In genomic region chr1:100895540-100896480, GRCh38 we compare ENCODE assay signal across 8 cellular contexts. TPM values are rescaled to one million over a fixed set of nuclear protein-coding genes. Genes with fewer than 3 reads are reported as not detected.
A peak's percentile ranks its signal among the peaks of the same experiment; 100 is the strongest.
DNase-seq lines count a peak whose midpoint lies in the region; ATAC-seq and TF ChIP-seq lines count a peak whose summit lies in the region.

TSS of gene SLC30A7 (plus strand) at chr1:100896090. CDS start at chr1:100896263, 173 bp downstream.

- H3K4me3 Mint-ChIP-seq in CD14-positive monocyte = peak within 1 kb of the TSS; percentile 92 to 99
- peak within 1 kb of the TSS; percentile 87 for H3K4me3 Mint-ChIP-seq in dendritic cell treated with granulocyte-macrophage colony-stimulating factor and Interleukin-4, amounts not matched to agents 40 ng/mL and 50 ng/mL, for 4 days

- peaks cover 25% of the 10 kb centered on the region for H3K4me1 Mint-ChIP-seq in CD14-positive monocyte
- H3K4me1 Mint-ChIP-seq in dendritic cell treated with granulocyte-macrophage colony-stimulating factor and Interleukin-4, amounts not matched to agents 40 ng/mL and 50 ng/mL, for 4 days (ENCODE audit: low read depth) = peaks cover 12% of the 10 kb centered on the region

- peaks cover 0 to 17% of the 10 kb centered on the region in 2 donors for H3K36me3 ChIP-seq in left lung

- peaks cover 0 to 9% (median 0%) of the 10 kb centered on the region in 7 donors for H3K9me3 Mint-ChIP-seq in CD14-positive monocyte
- peaks cover 3% of the 10 kb centered on the region for H3K9me3 Mint-ChIP-seq in dendritic cell treated with granulocyte-macrophage colony-stimulating factor and Interleukin-4, amounts not matched to agents 40 ng/mL and 50 ng/mL, for 4 days

- peaks cover 8 to 38% of the 10 kb centered on the region in 2 donors for H3K4me1 ChIP-seq in left lung

- ATAC-seq in GM19372 (IDR thresholded peaks at IDR 0.05; ENCODE audit: low read depth, unreplicated experiment) (peak; percentile 72), HG03521 (IDR thresholded peaks at IDR 0.05; ENCODE audit: unreplicated experiment) (peak; percentile 77), left lung (peak; percentile 96)

- H3K27ac ChIP-seq in left lung = peak within 1 kb of the TSS; percentile 93 to 96

- TF ChIP-seq CTCF in CD14-positive monocyte (IDR thresholded peaks at IDR 0.05) = no peak
- no peak for TF ChIP-seq CTCF in left lung (IDR thresholded peaks at IDR 0.05)

- H3K27me3 ChIP-seq in left lung = no peaks in the 10 kb centered on the region

- H3K9me3 ChIP-seq in left lung = no peaks in the 10 kb centered on the region

- peaks cover 21 to 23% of the 10 kb centered on the region in 2 donors for H3K36me3 Mint-ChIP-seq in CD14-positive monocyte
- H3K36me3 Mint-ChIP-seq in dendritic cell treated with granulocyte-macrophage colony-stimulating factor and Interleukin-4, amounts not matched to agents 40 ng/mL and 50 ng/mL, for 4 days (ENCODE audit: low read depth) = peaks cover 38% of the 10 kb centered on the region

- H3K4me3 ChIP-seq in left lung = peak within 1 kb of the TSS; percentile 69 to 79

- intact Hi-C loops in CD14-positive monocyte (cut with micrococcal nuclease) = loop anchor here in 1 of 2 donors (10.0 kb wide), 1 partner anchor 861 kb away; a partner anchor contains a TSS
- intact Hi-C loops in dendritic cell treated with granulocyte-macrophage colony-stimulating factor and Interleukin-4, amounts not matched to agents 40 ng/mL and 50 ng/mL, for 4 days (cut with micrococcal nuclease) = loop anchor here (5.0 to 10.0 kb wide), 4 partner anchors 544 to 861 kb away; partner anchors contain the start of genes CDC14A, RTCA, SASS6 and TRMT13
- intact Hi-C loops in left lung (cut with DNase I) = no loop called here

- H3K27ac Mint-ChIP-seq in CD14-positive monocyte = peak within 1 kb of the TSS; percentile 95 to 100 (median 99)
- peak within 1 kb of the TSS; percentile 100 for H3K27ac Mint-ChIP-seq in dendritic cell treated with granulocyte-macrophage colony-stimulating factor and Interleukin-4, amounts not matched to agents 40 ng/mL and 50 ng/mL, for 4 days

- H3K27me3 Mint-ChIP-seq in CD14-positive monocyte (ENCODE audit: low read depth in 3 of 3) = peaks cover 0 to 3% (median 0%) of the 10 kb centered on the region in 3 donors
- H3K27me3 Mint-ChIP-seq in dendritic cell treated with granulocyte-macrophage colony-stimulating factor and Interleukin-4, amounts not matched to agents 40 ng/mL and 50 ng/mL, for 4 days = no peaks in the 10 kb centered on the region

- peak; percentile 88 for DNase-seq in CD14-positive monocyte (ENCODE audit: low spot score)
- peak; percentile 74 for DNase-seq in NCI-H748 treated with DMSO at 0.1 percent for 48 hours (lab: John Stamatoyannopoulos, UW)
- DNase-seq in activated CD4-positive, alpha-beta T cell treated with anti-CD3 and anti-CD28 coated beads, Interleukin-2, amount 50 U/mL, for 4 hours = peak; percentile 97 to 98
- DNase-seq in left lung = peak; percentile 96 to 100
- DNase-seq in stimulated activated CD4-positive, alpha-beta T cell treated with anti-CD3 and anti-CD28 coated beads, Interleukin-2, amount 100 ng/mL, for 4 hours (ENCODE audit: low read depth) = peak; percentile 96

RNA-seq across cellular contexts. Expression of gene SLC30A7, which starts in this region (rescaled TPM):
- 10 to 100 TPM; 17.6 to 23.3 TPM for polyA plus RNA-seq in CD14-positive monocyte
- total RNA-seq in left lung = 10 to 100 TPM; 44.4 to 46.7 TPM

Comparison
In these comparisons a context has a peak if more than half of its experiments do, and no peak if none do; other contexts are left out.
1. Peak in every context shown above with its lines: DNase-seq, ATAC-seq, H3K4me3 ChIP-seq and H3K27ac ChIP-seq.